Comparison of ENCODE assay signal across 13 cellular contexts in the genomic region with DNA sequence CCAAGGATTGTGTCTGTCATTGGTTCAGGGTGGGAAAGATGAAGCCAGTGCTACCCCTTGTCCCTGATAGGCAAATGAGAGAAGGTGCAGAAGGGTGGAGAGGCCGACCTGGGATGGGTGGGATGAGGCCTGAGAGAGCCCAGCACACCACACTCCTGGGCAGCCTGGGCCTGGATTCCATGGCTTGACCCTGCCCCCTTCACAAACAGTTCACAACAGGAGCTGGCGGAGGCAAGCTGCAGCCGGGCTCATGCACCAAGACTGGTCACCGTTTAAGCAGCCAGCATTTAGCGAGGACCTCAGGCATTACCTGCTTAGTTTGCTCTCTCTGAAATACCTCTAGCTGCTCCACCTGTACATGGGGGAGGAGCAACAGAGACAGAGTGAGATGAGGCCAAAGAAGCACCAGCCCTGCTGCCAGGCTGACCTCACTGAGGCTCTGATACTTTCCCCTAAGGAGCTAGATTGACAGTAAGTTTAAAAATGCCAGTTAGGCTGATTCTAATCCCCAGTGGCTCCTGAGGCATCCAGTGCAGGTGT. TPM values are rescaled to one million over a fixed set of nuclear protein-coding genes. Genes with fewer than 3 reads are reported as not detected.
DNase-seq lines count a peak whose midpoint lies in the region; ATAC-seq, FAIRE-seq and TF ChIP-seq lines count a peak whose summit lies in the region.
"Had no signal": no experiment of that assay in that cellular context is flagged by ENCODE, and none has a peak within 500 bp of the region (broad histone marks: within the 10 kb centered on the region; RNA-seq: fewer than 3 reads in every experiment).

No MANE protein-coding gene starts in this region.

- H3K9me3 Mint-ChIP-seq in memory B cell, result no peaks in the 10 kb centered on the region
- H3K9me3 Mint-ChIP-seq: activated CD4-positive, alpha-beta memory T cell treated with anti-CD3 and anti-CD28 coated beads for 36 hours; activated naive CD4-positive, alpha-beta T cell treated with anti-CD3 and anti-CD28 coated beads for 36 hours had no signal

- TF ChIP-seq CTCF in GM12878 (IDR thresholded peaks at IDR 0.05 in 2 of 3, conservative IDR thresholded peaks at IDR 0.05 in 1 of 3; ENCODE audit: control insufficient read depth in 2 of 3, extremely low read depth in 1 of 3, insufficient read depth in 1 of 3, low read depth in 3 of 3, low read length in 3 of 3) (no peak), stomach (IDR thresholded peaks at IDR 0.05) (no peak)

- no peak for TF ChIP-seq RAD21 in GM12878 (IDR thresholded peaks at IDR 0.05; ENCODE audit: insufficient read depth, low read depth, low read length)

- H3K27me3 Mint-ChIP-seq in memory B cell, result no peaks in the 10 kb centered on the region
- H3K27me3 Mint-ChIP-seq: activated CD4-positive, alpha-beta memory T cell treated with anti-CD3 and anti-CD28 coated beads for 36 hours had no signal

- no TSS peak for BruUV-seq in GM12878 (replicated peaks; lab: Mats Ljungman, UMichigan)

- H3K4me3 Mint-ChIP-seq in memory B cell, result no peak overlapping the region
- H3K4me3 Mint-ChIP-seq: activated CD4-positive, alpha-beta memory T cell treated with anti-CD3 and anti-CD28 coated beads for 36 hours; activated naive CD4-positive, alpha-beta T cell treated with anti-CD3 and anti-CD28 coated beads for 36 hours had no signal

- H3K4me1 Mint-ChIP-seq in memory B cell, result peaks cover 3% of the 10 kb centered on the region

- no peak overlapping the region for H3K4me2 ChIP-seq in GM12878 (ENCODE audit: control insufficient read depth, insufficient read depth)

- no peak overlapping the region for H2AFZ ChIP-seq in GM12878 (ENCODE audit: control insufficient read depth, low read depth, low read length)

- RAD21 ChIA-PET in GM12878 (lab: Charles Lee; ENCODE audit: unreplicated experiment), result interaction anchor here (4.5 kb wide), 1 partner anchor 34 kb away, joined by 51 read pairs; no protein-coding TSS in a partner anchor

- H3K27ac ChIP-seq in GM12878 (ENCODE audit: control insufficient read depth, insufficient read depth), result no peak overlapping the region
- peak overlapping the region in 3 of 5 donors; percentile 41 to 72 (median 67) for H3K27ac ChIP-seq in stomach
- H3K27ac ChIP-seq: SJSA1 had no signal

- DNase-seq in H7 (peak; percentile 26), GM12878 (ENCODE audit: low read depth, low spot score) (no peak), memory B cell (ENCODE audit: low spot score in 2 of 2) (no peak), stomach (no peak), SHP77 treated with DMSO at 0.1 percent for 48 hours (lab: John Stamatoyannopoulos, UW) (no peak), GM19239 (ENCODE audit: insufficient read length, low spot score) (no peak)
- DNase-seq: activated CD4-positive, alpha-beta memory T cell treated with anti-CD3 and anti-CD28 coated beads for 36 hours; activated naive CD4-positive, alpha-beta T cell treated with anti-CD3 and anti-CD28 coated beads for 36 hours; GF-D8; mesendoderm had no signal

- H3K4me1 ChIP-seq in GM12878 (ENCODE audit: control insufficient read depth, insufficient read depth, low read length) (no peaks in the 10 kb centered on the region), stomach (peaks cover 32 to 58% (median 45%) of the 10 kb centered on the region in 4 donors)
- H3K4me1 ChIP-seq: SJSA1 had no signal

- no peaks in the 10 kb centered on the region for H3K27me3 ChIP-seq in H7 (ENCODE audit: control insufficient read depth, insufficient read depth, low read length)
- no peaks in the 10 kb centered on the region for H3K27me3 ChIP-seq in GM12878 (replicated peaks in 1 of 2; ENCODE audit: control insufficient read depth in 2 of 2, insufficient read depth in 2 of 2, low read length in 1 of 2)
- no peaks in the 10 kb centered on the region for H3K27me3 ChIP-seq in stomach
- H3K27me3 ChIP-seq: SJSA1 had no signal

- CTCF ChIA-PET in GM12878 (lab: Yijun Ruan, JAX), result interaction anchor here (0.6 to 9.0 kb wide), 3 partner anchors 12 to 34 kb away, joined by 3 to 138 read pairs (median 3); no protein-coding TSS in a partner anchor

- POLR2A ChIA-PET in GM12878 (lab: Charles Lee), result no interaction called here

- peaks cover 56% of the 10 kb centered on the region for H3K36me3 Mint-ChIP-seq in memory B cell

- TF ChIP-seq EP300 in GM12878 (IDR thresholded peaks at IDR 0.05; ENCODE audit: borderline replicate concordance in 1 of 2, control insufficient read depth in 1 of 2, low read depth in 2 of 2, low read length in 2 of 2), result no peak
- no peak for TF ChIP-seq EP300 in stomach (IDR thresholded peaks at IDR 0.05)

- ATAC-seq in GM12878, result no peak
- ATAC-seq in memory B cell (ENCODE audit: low read depth), result no peak
- ATAC-seq in HG02623 (IDR thresholded peaks at IDR 0.05; ENCODE audit: unreplicated experiment), result no peak

- WGBS in GM12878 (ENCODE audit: insufficient coverage, insufficient replicate concordance, low lambda C conversion rate, missing lambda C conversion rate), result 55% methylated on average over 5 of the region's 5 CpGs
- 47 to 63% (median 48%) methylated on average over 2 to 5 of the region's 5 CpGs for WGBS in stomach, 5 donors

- H3K36me3 ChIP-seq in H7 (replicated peaks; ENCODE audit: control insufficient read depth, insufficient read depth, low read length) (peaks cover 64% of the 10 kb centered on the region), GM12878 (ENCODE audit: control insufficient read depth in 2 of 2, insufficient read depth in 2 of 2, low read length in 1 of 2) (peaks cover 51 to 69% of the 10 kb centered on the region in 2 experiments), stomach (peaks cover 100% of the 10 kb centered on the region in 4 donors)

- H3K9ac ChIP-seq in GM12878 (ENCODE audit: control insufficient read depth, insufficient read depth, low read length), result no peak overlapping the region

- intact Hi-C loops in GM12878 (cut with micrococcal nuclease; ENCODE audit: unreplicated experiment) (no loop called here), stomach (cut with DNase I; ENCODE audit: low total_unique reads) (no loop called here)

- SMC1A ChIA-PET in GM12878 (lab: Charles Lee; ENCODE audit: uncharacterized antibody, unreplicated experiment), result interaction anchor here (1.7 to 7.3 kb wide), 2 partner anchors 35 to 419 kb away, joined by 4 to 64 read pairs; no protein-coding TSS in a partner anchor

- H3K9me3 ChIP-seq in GM12878 (replicated peaks; ENCODE audit: control insufficient read depth, insufficient read depth, low read length), result no peaks in the 10 kb centered on the region
- H3K9me3 ChIP-seq in stomach, result no peaks in the 10 kb centered on the region
- H3K9me3 ChIP-seq: SJSA1 had no signal

- in situ Hi-C loops in GM12878 (cut with MboI), result no loop called here

- FAIRE-seq in GM12878 (lab: Jason Lieb, UNC) (no peak), GM19239 (lab: Jason Lieb, UNC) (no peak)
- FAIRE-seq: colon had no signal

- peak; percentile 35; the same call in 1 of the 2 replicates for TF ChIP-seq POLR2A in GM12878 (IDR thresholded peaks at IDR 0.05; ENCODE audit: low read depth, low read length)
- TF ChIP-seq POLR2A in stomach (IDR thresholded peaks at IDR 0.05), result no peak

- no peaks in the 10 kb centered on the region for H3K79me2 ChIP-seq in GM12878 (ENCODE audit: control insufficient read depth, insufficient read depth, low read length)

- H4K20me1 ChIP-seq in GM12878 (ENCODE audit: control insufficient read depth, insufficient read depth), result 0 out of 2 replicates have a peak, but pooled peaks cover 3% of the 10 kb centered on the region

- peak overlapping the region; percentile 35 for H3K27ac Mint-ChIP-seq in memory B cell
- H3K27ac Mint-ChIP-seq: activated CD4-positive, alpha-beta memory T cell treated with anti-CD3 and anti-CD28 coated beads for 36 hours; activated naive CD4-positive, alpha-beta T cell treated with anti-CD3 and anti-CD28 coated beads for 36 hours had no signal

- H3K4me3 ChIP-seq in H7 (ENCODE audit: insufficient read depth, low read depth, low read length) (no peak overlapping the region), GM12878 (no peak overlapping the region), stomach (no peak overlapping the region)
- H3K4me3 ChIP-seq: SJSA1 had no signal

TF ChIP-seq in GM12878, 131 proteins besides CTCF, POLR2A, EP300 and RAD21:
- TF ChIP-seq POLR2AphosphoS2 (IDR thresholded peaks at IDR 0.05; ENCODE audit: low read depth, low read length), result peak; percentile 27; the same call in 1 of the 2 replicates
- no peak for TF ChIP-seq SMAD5 (IDR thresholded peaks at IDR 0.05; ENCODE audit: low read depth)

RNA-seq across cellular contexts. Expression of a gene that starts 13.5 kb away (rescaled TPM):
- 3.1 and 4.5 TPM in 2 replicates for total RNA-seq in H7 (2014; rRNA removed; shearing (Covaris generic))
- total RNA-seq in GM12878 (2013; cell fraction: nucleolus; rRNA removed), result 42.0 and 53.6 TPM in 2 replicates
- total RNA-seq in GM12878 (2014; rRNA removed) (4.9 and 5.5 TPM in 2 replicates), GM12878 (2014; rRNA removed; fragmentation: Illumina TruSeq; extraction: Trizol) (5.0 and 5.9 TPM in 2 replicates), GM12878 (2021) (16.3 and 19.0 TPM in 2 replicates), stomach (10 to 100 TPM in 3 of 5 donors, 1 to 10 TPM in 2; 2.7 to 14.8 (median 11.7) TPM)
- 15.3 TPM for polyA plus RNA-seq in GM12878 (2011; ENCODE audit: low read depth)
- polyA plus RNA-seq in GM12878 (2011; rRNA removed) (9.2 and 11.8 TPM in 2 replicates), GM12878 (2014; fragmentation: Illumina TruSeq; extraction: Trizol) (13.7 and 15.9 TPM in 2 replicates), GM12878 (2014; fragmentation: Nextera tagmentation; extraction: Ambion mirVana) (1 to 10 TPM; 2.6 to 3.5 TPM), GM12878 (2014; rRNA removed) (18.1 and 23.4 TPM in 2 replicates), GM12878 (2016; fragmentation: Nextera tagmentation; extraction: Ambion mirVana) (10 to 100 TPM; 10.2 to 11.1 TPM), stomach (1 to 10 TPM; 2.0 to 6.2 (median 3.8) TPM)
- polyA plus RNA-seq in GM12878 (2011; cell fraction: cytosol; rRNA removed), result 6.1 and 7.4 TPM in 2 replicates
- polyA plus RNA-seq in GM12878 (2011; cell fraction: nucleus; rRNA removed), result 88.6 and 89.9 TPM in 2 replicates
- polyA plus RNA-seq in GM12878 (2012), result 14.2 and 16.9 TPM in 2 replicates
- 14.6 and 16.2 TPM in 2 replicates for polyA minus RNA-seq in GM12878 (2011; rRNA and poly(A)+ RNA removed)
- polyA minus RNA-seq in GM12878 (2011; cell fraction: cytosol; rRNA and poly(A)+ RNA removed), result 2.2 and 2.3 TPM in 2 replicates
- polyA minus RNA-seq in GM12878 (2011; cell fraction: nucleus; rRNA and poly(A)+ RNA removed), result 14.4 and 21.9 TPM in 2 replicates
